In genomic region chr6:5671604-5672559, GRCh38 we compare ENCODE assay signal across 8 cellular contexts.
DNase-seq lines count a peak whose midpoint lies in the region; ATAC-seq and TF ChIP-seq lines count a peak whose summit lies in the region.

No MANE protein-coding gene starts in this region.

- peaks cover 8% of the 10 kb centered on the region for H3F3A ChIP-seq in neural progenitor cell (ENCODE audit: low read depth)

- H4K20me1 ChIP-seq in Karpas-422 (ENCODE audit: insufficient read depth, low read depth, low read length) (no peaks in the 10 kb centered on the region), neural progenitor cell (ENCODE audit: low read depth) (no peaks in the 10 kb centered on the region)

- H3K9me3 ChIP-seq in Karpas-422 (ENCODE audit: low read length): no peaks in the 10 kb centered on the region
- H3K9me3 ChIP-seq in neural progenitor cell (ENCODE audit: low read depth): no peaks in the 10 kb centered on the region
- no peaks in the 10 kb centered on the region for H3K9me3 ChIP-seq in HAP-1

- H3K4me3 ChIP-seq in Karpas-422 (ENCODE audit: low read length) (peak overlapping the region; percentile 40), neural progenitor cell (no peak overlapping the region), HAP-1 (no peak overlapping the region)

- H3K4me2 ChIP-seq in Karpas-422 (ENCODE audit: low read depth, low read length, poor library complexity, severe bottlenecking) (peak overlapping the region; percentile 48), neural progenitor cell (peak overlapping the region; percentile 24)

- H3K9me3 Mint-ChIP-seq in CD14-positive monocyte: peaks cover 0 to 8% (median 2%) of the 10 kb centered on the region in 7 donors
- no peaks in the 10 kb centered on the region for H3K9me3 Mint-ChIP-seq in brain
- H3K9me3 Mint-ChIP-seq in neural progenitor cell: no peaks in the 10 kb centered on the region

- H3K9ac ChIP-seq in Karpas-422 (ENCODE audit: low read length) (peak overlapping the region; percentile 46), neural progenitor cell (no peak overlapping the region)

- H3K27me3 Mint-ChIP-seq in CD14-positive monocyte (ENCODE audit: low read depth in 3 of 3) (peaks cover 0 to 1% (median 0%) of the 10 kb centered on the region in 3 donors), brain (no peaks in the 10 kb centered on the region), neural progenitor cell (ENCODE audit: insufficient read depth, low read depth) (no peaks in the 10 kb centered on the region)

- no peaks in the 10 kb centered on the region for H3K27me3 ChIP-seq in Karpas-422 (ENCODE audit: low read length)
- H3K27me3 ChIP-seq in neural progenitor cell: no peaks in the 10 kb centered on the region
- H3K27me3 ChIP-seq in HAP-1 (ENCODE audit: low read depth): no peaks in the 10 kb centered on the region

- H3K27ac Mint-ChIP-seq in CD14-positive monocyte (peak overlapping the region; percentile 94 to 98 (median 98)), brain (peak overlapping the region; percentile 69 to 87 (median 80)), neural progenitor cell (peak overlapping the region; percentile 73)

- TF ChIP-seq CTCF in CD14-positive monocyte (IDR thresholded peaks at IDR 0.05): no peak
- TF ChIP-seq CTCF in brain (conservative IDR thresholded peaks at IDR 0.05): no peak
- no peak for TF ChIP-seq CTCF in neural progenitor cell (IDR thresholded peaks at IDR 0.05)

- H3K36me3 Mint-ChIP-seq in CD14-positive monocyte: peaks cover 6 to 10% of the 10 kb centered on the region in 2 donors
- H3K36me3 Mint-ChIP-seq in brain: no peaks in the 10 kb centered on the region
- no peaks in the 10 kb centered on the region for H3K36me3 Mint-ChIP-seq in neural progenitor cell

- ATAC-seq in HG02588 (IDR thresholded peaks at IDR 0.05; ENCODE audit: unreplicated experiment): no peak
- ATAC-seq in GM18861 (IDR thresholded peaks at IDR 0.05; ENCODE audit: unreplicated experiment): no peak

- H3K4me1 Mint-ChIP-seq in CD14-positive monocyte (peaks cover 47% of the 10 kb centered on the region), brain (peaks cover 47% of the 10 kb centered on the region), neural progenitor cell (peaks cover 23% of the 10 kb centered on the region)

- intact Hi-C loops in CD14-positive monocyte (cut with micrococcal nuclease): loop anchor here (5.0 to 10.0 kb wide), 2 partner anchors 50 to 53 kb away; no protein-coding TSS in a partner anchor

- in situ Hi-C loops in HAP-1 (cut with MboI; ENCODE audit: low sequenced_read_pairs): no loop called here

- DNase-seq in CD14-positive monocyte (ENCODE audit: low spot score): no peak
- DNase-seq in Karpas-422: peak; percentile 76
- DNase-seq in neural progenitor cell (ENCODE audit: low spot score): no peak
- DNase-seq in HAP-1 (ENCODE audit: low spot score in 2 of 2): no peak
- DNase-seq in islet precursor cell: no peak

- H3K36me3 ChIP-seq in Karpas-422 (ENCODE audit: insufficient read depth, low read length): no peaks in the 10 kb centered on the region
- no peaks in the 10 kb centered on the region for H3K36me3 ChIP-seq in neural progenitor cell
- H3K36me3 ChIP-seq in HAP-1 (replicated peaks): no peaks in the 10 kb centered on the region

- H3K9me2 ChIP-seq in Karpas-422 (replicated peaks; ENCODE audit: insufficient read depth, low read length): no peaks in the 10 kb centered on the region

- H2AFZ ChIP-seq in Karpas-422 (ENCODE audit: low read length) (peak overlapping the region; percentile 72; the same call in 1 of the 2 replicates), neural progenitor cell (replicated peaks) (no peak overlapping the region)

- H3K27ac ChIP-seq in Karpas-422 (ENCODE audit: low read length) (peak overlapping the region; percentile 76), neural progenitor cell (no peak overlapping the region)

- H3K4me3 Mint-ChIP-seq in CD14-positive monocyte (peak overlapping the region; percentile 7 to 68), brain (peak overlapping the region in 2 of 5 experiments; percentile 25 to 61), neural progenitor cell (no peak overlapping the region)

- H3K4me1 ChIP-seq in Karpas-422 (ENCODE audit: low read length): peaks cover 25% of the 10 kb centered on the region
- peaks cover 25% of the 10 kb centered on the region for H3K4me1 ChIP-seq in neural progenitor cell
- peaks cover 14% of the 10 kb centered on the region for H3K4me1 ChIP-seq in HAP-1

- H3K79me2 ChIP-seq in Karpas-422 (ENCODE audit: low read length) (no peaks in the 10 kb centered on the region), neural progenitor cell (ENCODE audit: low read depth) (no peaks in the 10 kb centered on the region)
